13 cellular contexts compared by ENCODE assay signal in genomic region chr6:35036059-35036827, GRCh38.
DNase-seq lines count a peak whose midpoint lies in the region; ATAC-seq and TF ChIP-seq lines count a peak whose summit lies in the region.
"Had no signal": no experiment of that assay in that cellular context is flagged by ENCODE, and none has a peak within 500 bp of the region (broad histone marks: within the 10 kb centered on the region; RNA-seq: fewer than 3 reads in every experiment).

No MANE protein-coding gene starts in this region.

- WGBS in mammary epithelial cell (ENCODE audit: low coverage, missing lambda C conversion rate), result 77% methylated on average over 7 of the region's 7 CpGs
- WGBS in lung, 2 donors, result 54 to 59% methylated on average over 7 of the region's 7 CpGs
- 59% methylated on average over 7 of the region's 7 CpGs; no CpG with 5 or more reads in 1 of the 2 donors for WGBS in transverse colon (ENCODE audit: low coverage in 1 of 2), 2 donors

- H3K4me2 ChIP-seq in mammary epithelial cell (ENCODE audit: insufficient read depth, low read depth, low read length), result no peak overlapping the region

- CTCF ChIA-PET in mammary epithelial cell (lab: Charles Lee; ENCODE audit: low non-redundant PET), result no interaction called here

- H3K9ac ChIP-seq in mammary epithelial cell (ENCODE audit: insufficient read depth, low read length), result no peak overlapping the region

- H3K9me3 ChIP-seq in breast epithelium (no peaks in the 10 kb centered on the region), mammary epithelial cell (replicated peaks; ENCODE audit: insufficient read depth, low read length) (no peaks in the 10 kb centered on the region), ascending aorta (no peaks in the 10 kb centered on the region), lung (ENCODE audit: control insufficient read depth in 2 of 2, insufficient read depth in 1 of 2, low read length in 1 of 2) (peaks cover 0 to 2% of the 10 kb centered on the region in 2 donors), transverse colon (no peaks in the 10 kb centered on the region), vagina (no peaks in the 10 kb centered on the region)
- H3K9me3 ChIP-seq: Caco-2 had no signal

- H3K79me2 ChIP-seq in mammary epithelial cell (ENCODE audit: insufficient read depth, low read length), result no peaks in the 10 kb centered on the region

- BruUV-seq in mammary epithelial cell (replicated peaks; lab: Mats Ljungman, UMichigan), result no TSS peak

- H4K20me1 ChIP-seq in mammary epithelial cell (ENCODE audit: insufficient read depth, low read length), result no peaks in the 10 kb centered on the region

- H3K4me3 ChIP-seq in breast epithelium (no peak overlapping the region), mammary epithelial cell (replicated peaks in 1 of 3; ENCODE audit: insufficient read depth in 1 of 3, low read depth in 2 of 3, low read length in 3 of 3) (no peak overlapping the region), ascending aorta (no peak overlapping the region), lung (no peak overlapping the region), transverse colon (no peak overlapping the region), vagina (no peak overlapping the region)
- H3K4me3 ChIP-seq: cardiac muscle cell had no signal

- H3K36me3 ChIP-seq in breast epithelium (no peaks in the 10 kb centered on the region), mammary epithelial cell (ENCODE audit: insufficient read depth, low read length) (no peaks in the 10 kb centered on the region), ascending aorta (no peaks in the 10 kb centered on the region), lung (ENCODE audit: control insufficient read depth in 2 of 2, insufficient read depth in 2 of 2, low read length in 2 of 2) (peaks cover 0 to 4% of the 10 kb centered on the region in 2 donors), transverse colon (no peaks in the 10 kb centered on the region), vagina (no peaks in the 10 kb centered on the region)
- H3K36me3 ChIP-seq: cardiac muscle cell had no signal

- H2AFZ ChIP-seq in mammary epithelial cell (ENCODE audit: low read depth, low read length), result no peak overlapping the region

- intact Hi-C loops in breast epithelium (cut with DNase I; ENCODE audit: low total_unique reads) (no loop called here), mammary epithelial cell (cut with micrococcal nuclease) (no loop called here), ascending aorta (cut with DNase I) (no loop called here), transverse colon (cut with DNase I; ENCODE audit: low total_unique reads) (no loop called here), vagina (cut with DNase I) (no loop called here)

- H3K27me3 ChIP-seq in breast epithelium (no peaks in the 10 kb centered on the region), mammary epithelial cell (ENCODE audit: insufficient read depth, low read length) (no peaks in the 10 kb centered on the region), ascending aorta (no peaks in the 10 kb centered on the region), lung (ENCODE audit: control insufficient read depth, insufficient read depth) (no peaks in the 10 kb centered on the region), transverse colon (no peaks in the 10 kb centered on the region), vagina (no peaks in the 10 kb centered on the region)
- H3K27me3 ChIP-seq: cardiac muscle cell had no signal

- H3K4me1 ChIP-seq in breast epithelium, result peaks cover 0 to 11% of the 10 kb centered on the region in 2 donors
- peaks cover 22% of the 10 kb centered on the region for H3K4me1 ChIP-seq in mammary epithelial cell (ENCODE audit: insufficient read depth, low read length)
- H3K4me1 ChIP-seq in ascending aorta, result peaks cover 24 to 76% of the 10 kb centered on the region in 2 donors
- peaks cover 26 to 34% of the 10 kb centered on the region in 2 donors for H3K4me1 ChIP-seq in lung (ENCODE audit: control insufficient read depth in 2 of 2, insufficient read depth in 2 of 2, low read length in 2 of 2)
- H3K4me1 ChIP-seq in transverse colon, result peaks cover 34 to 79% (median 45%) of the 10 kb centered on the region in 4 donors
- H3K4me1 ChIP-seq in vagina, result peaks cover 35% of the 10 kb centered on the region

- in situ Hi-C loops in mammary epithelial cell (cut with MboI; ENCODE audit: low sequenced_read_pairs in 2 of 2), result no loop called here
- in situ Hi-C loops in transverse colon (cut with MboI; ENCODE audit: low pct_ligation_motif_present in 1 of 4, low pct_unique_long_range_greater_than_20kb in 1 of 4, low sequenced_read_pairs in 3 of 4), result no loop called here

- H3K27ac ChIP-seq in breast epithelium, result peak overlapping the region; percentile 12 to 74
- no peak overlapping the region for H3K27ac ChIP-seq in mammary epithelial cell (ENCODE audit: insufficient read depth, low read depth, low read length)
- H3K27ac ChIP-seq in ascending aorta, result peak overlapping the region; percentile 91 to 97
- peak overlapping the region in 1 of 2 donors; percentile 84 for H3K27ac ChIP-seq in lung (ENCODE audit: low read depth in 1 of 2, low read length in 1 of 2)
- H3K27ac ChIP-seq in transverse colon, result peak overlapping the region; percentile 79 to 86 (median 85)
- H3K27ac ChIP-seq in vagina, result no peak overlapping the region
- H3K27ac ChIP-seq: cardiac muscle cell had no signal

- no peak for TF ChIP-seq EP300 in transverse colon (IDR thresholded peaks at IDR 0.05; ENCODE audit: low read depth)

- TF ChIP-seq CTCF in breast epithelium (IDR thresholded peaks at IDR 0.05), result no peak
- TF ChIP-seq CTCF in mammary epithelial cell (conservative IDR thresholded peaks at IDR 0.05 in 1 of 2, IDR thresholded peaks at IDR 0.05 in 1 of 2; ENCODE audit: extremely low read depth in 1 of 2, insufficient read depth in 1 of 2, low read depth in 1 of 2, low read length in 2 of 2), result no peak
- no peak for TF ChIP-seq CTCF in ascending aorta (IDR thresholded peaks at IDR 0.05)
- TF ChIP-seq CTCF in lung (IDR thresholded peaks at IDR 0.05; ENCODE audit: control extremely low read depth, extremely low read depth), result no peak
- no peak for TF ChIP-seq CTCF in transverse colon (IDR thresholded peaks at IDR 0.05)
- TF ChIP-seq CTCF in vagina (IDR thresholded peaks at IDR 0.05), result no peak

- TF ChIP-seq POLR2A in breast epithelium (IDR thresholded peaks at IDR 0.05) (no peak), transverse colon (IDR thresholded peaks at IDR 0.05) (no peak), vagina (IDR thresholded peaks at IDR 0.05) (no peak)

- ATAC-seq in lung (ENCODE audit: insufficient read depth, low FRiP score), result no peak

- dilution Hi-C loops in mammary epithelial cell (cut with HindIII; ENCODE audit: low sequenced_read_pairs), result no loop called here

- DNase-seq in breast epithelium (ENCODE audit: low spot score in 2 of 2), result no peak
- DNase-seq in mammary epithelial cell, result no peak
- DNase-seq in ascending aorta (ENCODE audit: low spot score in 2 of 2), result no peak
- peak; percentile 56 for DNase-seq in lung (ENCODE audit: low spot score)
- DNase-seq in transverse colon, result no peak
- DNase-seq in DMS114 treated with DMSO at 0.1 percent for 48 hours (lab: John Stamatoyannopoulos, UW; ENCODE audit: unreplicated experiment), result no peak
- DNase-seq in vagina (ENCODE audit: extremely low spot score in 2 of 2), result no peak
- no peak for DNase-seq in RPMI8226
- DNase-seq: ACHN; activated CD4-positive, alpha-beta T cell treated with anti-CD3 and anti-CD28 coated beads, Interleukin-2, amount 10 ng/mL, durations not matched to agents 24 days and 14 days; activated naive CD8-positive, alpha-beta T cell treated with anti-CD3 and anti-CD28 coated beads for 36 hours; Caco-2 had no signal

Comparison
In these comparisons a context has a peak if more than half of its experiments do, and no peak if none do; other contexts are left out.
1. H3K27ac ChIP-seq: peak in breast epithelium (2 of 2), ascending aorta (2 of 2) and transverse colon (4 of 4); none in mammary epithelial cell (single experiment) and vagina (single experiment).